In genomic region chr12:88615490-88615889, GRCh38 we compare ENCODE assay signal across 18 cellular contexts. TPM values are rescaled to one million over a fixed set of nuclear protein-coding genes. Genes with fewer than 3 reads are reported as not detected.
A peak's percentile ranks its signal among the peaks of the same experiment; 100 is the strongest.
DNase-seq lines count a peak whose midpoint lies in the region; ATAC-seq and TF ChIP-seq lines count a peak whose summit lies in the region.
"Had no signal": no experiment of that assay in that cellular context is flagged by ENCODE, and none has a peak within 500 bp of the region (broad histone marks: within the 10 kb centered on the region; RNA-seq: fewer than 3 reads in every experiment).

No MANE protein-coding gene starts in this region.

- peak; percentile 18 for DNase-seq in GM23248
- peak; percentile 15 for DNase-seq in amniotic epithelial cell (ENCODE audit: low read depth)
- peak; percentile 79 to 91 for DNase-seq in foreskin keratinocyte
- no peak for DNase-seq in stimulated activated naive CD4-positive, alpha-beta T cell (lab: John Stamatoyannopoulos, UW)
- DNase-seq in NCI-H2107 treated with DMSO at 0.1 percent for 48 hours (lab: John Stamatoyannopoulos, UW; ENCODE audit: unreplicated experiment) = no peak
- DNase-seq in activated T-cell treated with anti-CD3 and anti-CD28 coated beads, Interleukin-2, amount 50 U/mL, for 72 hours = no peak
- DNase-seq in CD14-positive monocyte (ENCODE audit: low spot score) = no peak
- DNase-seq: CD8-positive, alpha-beta T cell; GF-D8; H7; NCI-H1694; NCI-H2081; NCI-H2171 treated with DMSO at 0.1 percent for 48 hours; NCI-H524 treated with DMSO at 0.1 percent for 48 hours; Peyer's patch had no signal

- no peaks in the 10 kb centered on the region for H3K36me3 Mint-ChIP-seq in activated T-cell treated with anti-CD3 and anti-CD28 coated beads, Interleukin-2, amount 50 U/mL, for 72 hours (ENCODE audit: insufficient read depth in 2 of 2)
- no peaks in the 10 kb centered on the region for H3K36me3 Mint-ChIP-seq in CD14-positive monocyte
- H3K36me3 Mint-ChIP-seq: CD8-positive, alpha-beta T cell; IgD-negative memory B cell had no signal

- no peak overlapping the region for H2AFZ ChIP-seq in GM23248

- no peak overlapping the region for H3K4me3 Mint-ChIP-seq in activated T-cell treated with anti-CD3 and anti-CD28 coated beads, Interleukin-2, amount 50 U/mL, for 72 hours
- no peak overlapping the region for H3K4me3 Mint-ChIP-seq in CD14-positive monocyte
- H3K4me3 Mint-ChIP-seq: CD8-positive, alpha-beta T cell; IgD-negative memory B cell had no signal

- peak; percentile 61 for ATAC-seq in foreskin keratinocyte
- no peak for ATAC-seq in activated T-cell treated with anti-CD3 and anti-CD28 coated beads, Interleukin-2, amount 50 U/mL, for 72 hours (replicated peaks in 1 of 2)
- ATAC-seq: CD8-positive, alpha-beta T cell had no signal

- H3K79me2 ChIP-seq in GM23248 (ENCODE audit: insufficient read depth) = no peaks in the 10 kb centered on the region

- H3K27me3 ChIP-seq in GM23248 (replicated peaks; ENCODE audit: insufficient read depth) (no peaks in the 10 kb centered on the region), foreskin keratinocyte (no peaks in the 10 kb centered on the region)
- H3K27me3 ChIP-seq: BLaER1 treated with 17β-estradiol and CSF1 and Interleukin-3, amounts not matched to agents 10 nM and 100 nM; Peyer's patch had no signal

- no peaks in the 10 kb centered on the region for H3K9me2 ChIP-seq in GM23248 (ENCODE audit: insufficient read depth)

- H3K9ac ChIP-seq in GM23248 = no peak overlapping the region
- H3K9ac ChIP-seq: BLaER1 treated with 17β-estradiol and CSF1 and Interleukin-3, amounts not matched to agents 10 nM and 100 nM had no signal

- in situ Hi-C loops in GM23248 (cut with MboI) = no loop called here

- H3F3A ChIP-seq in GM23248 (ENCODE audit: insufficient read depth) = peaks cover 9% of the 10 kb centered on the region; the same call in 1 of the 2 replicates

- H3K27me3 Mint-ChIP-seq in activated T-cell treated with anti-CD3 and anti-CD28 coated beads, Interleukin-2, amount 50 U/mL, for 72 hours (ENCODE audit: low read depth) = peaks cover 7% of the 10 kb centered on the region
- peaks cover 3 to 5% (median 5%) of the 10 kb centered on the region in 3 donors for H3K27me3 Mint-ChIP-seq in CD14-positive monocyte (ENCODE audit: low read depth in 3 of 3)

- no peak for TF ChIP-seq CTCF in foreskin keratinocyte (conservative IDR thresholded peaks at IDR 0.05)
- TF ChIP-seq CTCF in CD14-positive monocyte (IDR thresholded peaks at IDR 0.05) = no peak

- no peaks in the 10 kb centered on the region for H3K9me3 ChIP-seq in GM23248 (ENCODE audit: low read depth)
- H3K9me3 ChIP-seq: Peyer's patch had no signal

- intact Hi-C loops in CD14-positive monocyte (cut with micrococcal nuclease) = no loop called here

- H3K4me1 ChIP-seq in GM23248 (ENCODE audit: insufficient read depth) = no peaks in the 10 kb centered on the region
- H3K4me1 ChIP-seq in foreskin keratinocyte = no peaks in the 10 kb centered on the region
- H3K4me1 ChIP-seq: BLaER1 treated with 17β-estradiol and CSF1 and Interleukin-3, amounts not matched to agents 10 nM and 100 nM; Peyer's patch had no signal

- 65 to 68% methylated on average over 1 of the region's 1 CpG for WGBS in GM23248 (ENCODE audit: low coverage in 1 of 2, low lambda C conversion rate in 2 of 2, missing lambda C conversion rate in 2 of 2), 2 experiments

- no peak overlapping the region for H3K27ac Mint-ChIP-seq in activated T-cell treated with anti-CD3 and anti-CD28 coated beads, Interleukin-2, amount 50 U/mL, for 72 hours
- H3K27ac Mint-ChIP-seq in CD14-positive monocyte = no peak overlapping the region
- H3K27ac Mint-ChIP-seq: CD8-positive, alpha-beta T cell; IgD-negative memory B cell had no signal

- H3K27ac ChIP-seq in GM23248 = no peak overlapping the region
- H3K27ac ChIP-seq in foreskin keratinocyte = no peak overlapping the region
- H3K27ac ChIP-seq: BLaER1 treated with 17β-estradiol and CSF1 and Interleukin-3, amounts not matched to agents 10 nM and 100 nM; Peyer's patch had no signal

- peaks cover 0 to 3% of the 10 kb centered on the region in 2 donors for H3K9me3 Mint-ChIP-seq in activated T-cell treated with anti-CD3 and anti-CD28 coated beads, Interleukin-2, amount 50 U/mL, for 72 hours
- peaks cover 0 to 11% (median 3%) of the 10 kb centered on the region in 7 donors for H3K9me3 Mint-ChIP-seq in CD14-positive monocyte

- H3K4me2 ChIP-seq in GM23248 (ENCODE audit: unreplicated experiment) = no peak overlapping the region
- H3K4me2 ChIP-seq: BLaER1 treated with 17β-estradiol and CSF1 and Interleukin-3, amounts not matched to agents 10 nM and 100 nM had no signal

- H3K4me3 ChIP-seq in GM23248 = no peak overlapping the region
- H3K4me3 ChIP-seq: BLaER1 treated with 17β-estradiol and CSF1 and Interleukin-3, amounts not matched to agents 10 nM and 100 nM; Peyer's patch had no signal

- H3K4me1 Mint-ChIP-seq in activated T-cell treated with anti-CD3 and anti-CD28 coated beads, Interleukin-2, amount 50 U/mL, for 72 hours (ENCODE audit: low read depth) = no peaks in the 10 kb centered on the region
- H3K4me1 Mint-ChIP-seq in CD14-positive monocyte = no peaks in the 10 kb centered on the region
- H3K4me1 Mint-ChIP-seq: IgD-negative memory B cell had no signal

- H4K20me1 ChIP-seq in GM23248 (ENCODE audit: insufficient read depth) = no peaks in the 10 kb centered on the region
- H4K20me1 ChIP-seq: BLaER1 treated with 17β-estradiol and CSF1 and Interleukin-3, amounts not matched to agents 10 nM and 100 nM had no signal

- H3K36me3 ChIP-seq in GM23248 (ENCODE audit: low read depth) = no peaks in the 10 kb centered on the region
- H3K36me3 ChIP-seq: BLaER1 treated with 17β-estradiol and CSF1 and Interleukin-3, amounts not matched to agents 10 nM and 100 nM; Peyer's patch had no signal

RNA-seq across cellular contexts. Expression of gene KITLG, which starts 35.2 kb away (rescaled TPM):
- 98.4 and 146 TPM in 2 replicates for total RNA-seq in GM23248 (2014; rRNA removed; shearing (Covaris generic))
- polyA plus RNA-seq in GM23248 (2016; fragmentation: Nextera tagmentation; extraction: Ambion mirVana) = 33.8 and 34.8 TPM in 2 replicates
- total RNA-seq in foreskin keratinocyte = 9.0 and 16.7 TPM in 2 replicates
- polyA plus RNA-seq in foreskin keratinocyte = 1.8 and 4.3 TPM in 2 replicates
- total RNA-seq in activated T-cell treated with anti-CD3 and anti-CD28 coated beads, Interleukin-2, amount 50 U/mL, for 72 hours = under 1 TPM; 0.05 to 0.16 TPM
- under 1 TPM in 1 of 2 donors, not detected in 1; 0.03 TPM for polyA plus RNA-seq in CD14-positive monocyte
- total RNA-seq: CD8-positive, alpha-beta T cell; OCI-LY7 had no signal
- polyA plus RNA-seq: IgD-negative memory B cell had no signal

Comparison
In these comparisons a context has a peak if more than half of its experiments do, and no peak if none do; other contexts are left out.
1. DNase-seq: peak in GM23248 (single experiment), amniotic epithelial cell (single experiment) and foreskin keratinocyte (2 of 2); none in stimulated activated naive CD4-positive, alpha-beta T cell (0 of 6), NCI-H2107 treated with DMSO at 0.1 percent for 48 hours (single experiment), activated T-cell treated with anti-CD3 and anti-CD28 coated beads, Interleukin-2, amount 50 U/mL, for 72 hours (0 of 2) and CD14-positive monocyte (single experiment).